In genomic region chr3:129120254-129121004, GRCh38 we compare ENCODE assay signal across 8 cellular contexts. TPM values are rescaled to one million over a fixed set of nuclear protein-coding genes. Genes with fewer than 3 reads are reported as not detected.
DNase-seq lines count a peak whose midpoint lies in the region; ATAC-seq and TF ChIP-seq lines count a peak whose summit lies in the region.

No MANE protein-coding gene starts in this region.

- H3K4me3 ChIP-seq in epithelial cell of esophagus (ENCODE audit: low read length), result peak overlapping the region; percentile 59
- H3K4me3 ChIP-seq in mononuclear cell (ENCODE audit: low read length), result peak overlapping the region; percentile 85

- peak; percentile 33 for TF ChIP-seq CTCF in epithelial cell of esophagus (IDR thresholded peaks at IDR 0.05; ENCODE audit: insufficient read depth, low read depth, low read length, missing control alignments)

- ATAC-seq in HG02885 (IDR thresholded peaks at IDR 0.05; ENCODE audit: poor library complexity, unreplicated experiment), result peak; percentile 69

- H3K9me3 ChIP-seq in mononuclear cell (ENCODE audit: low read depth, low read length), result no peaks in the 10 kb centered on the region

- peak; percentile 49 for DNase-seq in NCI-H82 (lab: John Stamatoyannopoulos, UW)
- no peak for DNase-seq in NCI-H82 treated with DMSO at 0.1 percent for 48 hours (lab: John Stamatoyannopoulos, UW; ENCODE audit: unreplicated experiment)
- peak; percentile 100 for DNase-seq in NOMO-1 (lab: John Stamatoyannopoulos, UW; ENCODE audit: unreplicated experiment in 2 of 2)
- peak; percentile 80 for DNase-seq in activated CD8-positive, alpha-beta memory T cell treated with anti-CD3 and anti-CD28 coated beads, Interleukin-2, amount 50 U/mL, for 4 hours
- peak; percentile 94 for DNase-seq in epithelial cell of esophagus (ENCODE audit: low read depth)
- peak; percentile 83 to 87 for DNase-seq in stimulated activated CD8-positive, alpha-beta memory T cell treated with anti-CD3 and anti-CD28 coated beads, Interleukin-2, amount 100 ng/mL, for 48 hours (ENCODE audit: low read depth in 2 of 2)

- H3K27me3 ChIP-seq in mononuclear cell (ENCODE audit: insufficient read depth, low read length), result no peaks in the 10 kb centered on the region

- H3K4me1 ChIP-seq in mononuclear cell (ENCODE audit: insufficient read depth, low read length), result peaks cover 66% of the 10 kb centered on the region

RNA-seq across cellular contexts. Expression of gene RAB43, which starts 1.2 kb away (rescaled TPM):
- 28.1 TPM for total RNA-seq in mononuclear cell

RNA-seq across cellular contexts. Expression of gene ISY1, which starts 40.4 kb away (rescaled TPM):
- total RNA-seq in mononuclear cell, result 24.9 TPM

RNA-seq across cellular contexts. Expression of gene GP9, which starts 59.9 kb away (rescaled TPM):
- 28.1 TPM for total RNA-seq in mononuclear cell
